ENCODE assay signal across 1 cellular context in the genomic region with DNA sequence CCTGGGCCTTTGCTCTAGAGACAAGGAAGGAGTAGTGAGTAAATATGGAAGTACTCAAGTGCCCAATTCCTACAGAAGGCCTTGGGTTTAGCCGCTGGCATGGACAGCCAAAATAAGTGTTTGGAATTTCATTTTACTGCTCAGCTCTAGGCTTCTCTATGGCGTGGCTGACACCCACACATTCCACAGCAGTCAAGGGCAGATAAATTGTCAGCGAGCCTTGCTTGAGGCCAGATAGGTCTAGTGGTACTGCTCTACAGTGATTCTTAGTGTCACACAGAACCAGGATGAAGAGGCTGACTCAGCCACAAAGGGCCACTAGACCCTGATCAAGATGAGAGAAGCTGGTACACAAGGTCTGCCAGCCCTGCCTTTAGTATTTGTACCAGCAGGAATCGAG.
TF ChIP-seq lines count a peak whose summit lies in the region.

No MANE protein-coding gene starts in this region.

TF ChIP-seq in H1, 55 proteins besides CTCF, POLR2A, EP300 and RAD21:
- TF ChIP-seq KDM4A (IDR thresholded peaks at IDR 0.05; ENCODE audit: low read depth, low read length, severe bottlenecking): no peak
- 0 out of 2 replicates have a peak, but pooled peaks have one; percentile 7 for TF ChIP-seq RBBP5 (IDR thresholded peaks at IDR 0.05; ENCODE audit: borderline replicate concordance, low read depth, low read length)
